Comparison of ENCODE assay signal across 8 cellular contexts in genomic region chr9:98192503-98193335, GRCh38. TPM values are rescaled to one million over a fixed set of nuclear protein-coding genes. Genes with fewer than 3 reads are reported as not detected.
A peak's percentile ranks its signal among the peaks of the same experiment; 100 is the strongest.
DNase-seq lines count a peak whose midpoint lies in the region; ATAC-seq, FAIRE-seq and TF ChIP-seq lines count a peak whose summit lies in the region.

TSS of gene CORO2A (minus strand) at chr9:98192637. CDS start at chr9:98157660, 34,977 bp downstream.

- TF ChIP-seq CTCF in CD14-positive monocyte (IDR thresholded peaks at IDR 0.05): peak; percentile 26
- peak; percentile 27 for TF ChIP-seq CTCF in nephron progenitor cell (IDR thresholded peaks at IDR 0.05)

- H3K27me3 Mint-ChIP-seq in CD14-positive monocyte (ENCODE audit: low read depth in 3 of 3) (peaks cover 2 to 11% (median 6%) of the 10 kb centered on the region in 3 donors), nephron progenitor cell (ENCODE audit: low read depth, poor library complexity) (peaks cover 20% of the 10 kb centered on the region)
- no peaks in the 10 kb centered on the region for H3K27me3 Mint-ChIP-seq in stimulated activated naive CD8-positive, alpha-beta T cell treated with anti-CD3 and anti-CD28 coated beads, Interleukin-15, Interleukin-2, amounts not matched to agents 100 ng/mL and 50 ng/mL, for 24 hours

- H3K4me3 Mint-ChIP-seq in CD14-positive monocyte: peak within 1 kb of the TSS; percentile 92 to 95
- peak within 1 kb of the TSS; percentile 84 for H3K4me3 Mint-ChIP-seq in nephron progenitor cell
- H3K4me3 Mint-ChIP-seq in stimulated activated naive CD8-positive, alpha-beta T cell treated with anti-CD3 and anti-CD28 coated beads, Interleukin-15, Interleukin-2, amounts not matched to agents 100 ng/mL and 50 ng/mL, for 24 hours: peak within 1 kb of the TSS; percentile 82

- peaks cover 5 to 22% of the 10 kb centered on the region in 2 donors for H3K36me3 Mint-ChIP-seq in CD14-positive monocyte
- no peaks in the 10 kb centered on the region for H3K36me3 Mint-ChIP-seq in nephron progenitor cell (ENCODE audit: low read depth)
- H3K36me3 Mint-ChIP-seq in stimulated activated naive CD8-positive, alpha-beta T cell treated with anti-CD3 and anti-CD28 coated beads, Interleukin-15, Interleukin-2, amounts not matched to agents 100 ng/mL and 50 ng/mL, for 24 hours (ENCODE audit: low read depth): no peaks in the 10 kb centered on the region

- intact Hi-C loops in CD14-positive monocyte (cut with micrococcal nuclease): no loop called here

- H3K9me3 Mint-ChIP-seq in CD14-positive monocyte: no peaks in the 10 kb centered on the region
- no peaks in the 10 kb centered on the region for H3K9me3 Mint-ChIP-seq in nephron progenitor cell
- no peaks in the 10 kb centered on the region for H3K9me3 Mint-ChIP-seq in stimulated activated naive CD8-positive, alpha-beta T cell treated with anti-CD3 and anti-CD28 coated beads, Interleukin-15, Interleukin-2, amounts not matched to agents 100 ng/mL and 50 ng/mL, for 24 hours

- H3K27ac Mint-ChIP-seq in CD14-positive monocyte (peak within 1 kb of the TSS; percentile 50 to 88 (median 78)), nephron progenitor cell (peak within 1 kb of the TSS; percentile 28)
- peak within 1 kb of the TSS; percentile 19 for H3K27ac Mint-ChIP-seq in stimulated activated naive CD8-positive, alpha-beta T cell treated with anti-CD3 and anti-CD28 coated beads, Interleukin-15, Interleukin-2, amounts not matched to agents 100 ng/mL and 50 ng/mL, for 24 hours

- peak; percentile 77 for ATAC-seq in GM19455 (IDR thresholded peaks at IDR 0.05; ENCODE audit: unreplicated experiment)

- FAIRE-seq in RCC 7860 (lab: Jason Lieb, UNC): no peak

- H3K4me1 Mint-ChIP-seq in CD14-positive monocyte (peaks cover 42% of the 10 kb centered on the region), nephron progenitor cell (peaks cover 10% of the 10 kb centered on the region)
- peaks cover 18% of the 10 kb centered on the region for H3K4me1 Mint-ChIP-seq in stimulated activated naive CD8-positive, alpha-beta T cell treated with anti-CD3 and anti-CD28 coated beads, Interleukin-15, Interleukin-2, amounts not matched to agents 100 ng/mL and 50 ng/mL, for 24 hours (ENCODE audit: low read depth)

- DNase-seq in CD14-positive monocyte (ENCODE audit: low spot score) (no peak), HuH-7.5 (ENCODE audit: low spot score) (peak; percentile 93), RCC 7860 (ENCODE audit: low spot score) (peak; percentile 53), fibroblast of the conjunctiva (ENCODE audit: low read depth) (peak; percentile 5), nephron progenitor cell (peak; percentile 87)
- DNase-seq in activated effector memory CD4-positive, alpha-beta T cell treated with Interleukin-2 at 50 U/mL for 16 hours: peak; percentile 56

RNA-seq across cellular contexts. Expression of gene CORO2A, which starts in this region (rescaled TPM):
- 1 to 10 TPM; 2.1 to 3.5 TPM for polyA plus RNA-seq in CD14-positive monocyte

Comparison
In these comparisons a context has a peak if more than half of its experiments do, and no peak if none do; other contexts are left out.
1. H3K27ac Mint-ChIP-seq: peak in every context shown above with its lines; median percentile 78 in CD14-positive monocyte; 28 in nephron progenitor cell; 19 in stimulated activated naive CD8-positive, alpha-beta T cell treated with anti-CD3 and anti-CD28 coated beads, Interleukin-15, Interleukin-2, amounts not matched to agents 100 ng/mL and 50 ng/mL, for 24 hours.